ENCODE assay signal across 13 cellular contexts in the genomic region with DNA sequence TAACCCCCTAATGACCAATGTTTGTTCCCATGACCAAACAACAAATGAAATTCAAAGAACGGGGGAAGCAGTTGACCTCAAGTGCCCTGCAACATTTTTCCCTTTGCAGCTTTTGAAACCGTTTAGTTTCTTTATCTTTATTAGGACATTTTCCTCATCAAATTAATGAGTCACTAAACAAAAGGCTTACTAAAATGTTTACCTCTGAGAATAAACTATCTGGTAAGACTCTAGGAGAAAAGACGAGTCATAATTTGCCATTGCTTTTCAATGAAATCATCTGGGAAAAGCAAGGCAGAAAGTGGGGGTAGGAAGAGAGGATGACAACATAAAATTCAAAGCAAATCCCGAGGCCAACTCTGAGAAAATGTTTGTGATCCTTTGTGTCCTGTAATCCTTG. TPM values are rescaled to one million over a fixed set of nuclear protein-coding genes. Genes with fewer than 3 reads are reported as not detected.
DNase-seq lines count a peak whose midpoint lies in the region; ATAC-seq and TF ChIP-seq lines count a peak whose summit lies in the region.
"Had no signal": no experiment of that assay in that cellular context is flagged by ENCODE, and none has a peak within 500 bp of the region (broad histone marks: within the 10 kb centered on the region; RNA-seq: fewer than 3 reads in every experiment).

No MANE protein-coding gene starts in this region.

- H3K27ac ChIP-seq in KMS-11 (no peak overlapping the region), mammary epithelial cell (ENCODE audit: insufficient read depth, low read depth, low read length) (peak overlapping the region; percentile 61)

- CTCF ChIA-PET in mammary epithelial cell (lab: Charles Lee; ENCODE audit: low non-redundant PET), result no interaction called here

- BruUV-seq in mammary epithelial cell (replicated peaks; lab: Mats Ljungman, UMichigan), result no TSS peak

- H3K9ac ChIP-seq in KMS-11 (no peak overlapping the region), mammary epithelial cell (ENCODE audit: insufficient read depth, low read length) (peak overlapping the region; percentile 25)

- H3K27me3 ChIP-seq in KMS-11 (ENCODE audit: insufficient read depth, low read depth), result no peaks in the 10 kb centered on the region
- no peaks in the 10 kb centered on the region for H3K27me3 ChIP-seq in mammary epithelial cell (ENCODE audit: insufficient read depth, low read length)
- H3K27me3 ChIP-seq: esophagus squamous epithelium had no signal

- H2AFZ ChIP-seq in KMS-11 (ENCODE audit: low read depth) (no peak overlapping the region), mammary epithelial cell (ENCODE audit: low read depth, low read length) (no peak overlapping the region)

- H3K4me3 ChIP-seq in KMS-11 (IDR thresholded peaks at IDR 0.05; ENCODE audit: insufficient read depth, low read depth, low read length) (no peak overlapping the region), mammary epithelial cell (replicated peaks in 1 of 3; ENCODE audit: insufficient read depth in 1 of 3, low read depth in 2 of 3, low read length in 3 of 3) (no peak overlapping the region), lower leg skin (ENCODE audit: low read depth, poor library complexity, severe bottlenecking) (no peak overlapping the region)
- H3K4me3 ChIP-seq: esophagus squamous epithelium had no signal

- no peaks in the 10 kb centered on the region; the same call in 1 of the 2 replicates for H3K36me3 ChIP-seq in KMS-11 (ENCODE audit: insufficient read depth)
- peaks cover 2% of the 10 kb centered on the region for H3K36me3 ChIP-seq in mammary epithelial cell (ENCODE audit: insufficient read depth, low read length)
- H3K36me3 ChIP-seq: esophagus squamous epithelium had no signal

- no peaks in the 10 kb centered on the region for H3K27me3 Mint-ChIP-seq in memory B cell
- no peaks in the 10 kb centered on the region for H3K27me3 Mint-ChIP-seq in progenitor cell of endocrine pancreas
- H3K27me3 Mint-ChIP-seq: activated naive CD8-positive, alpha-beta T cell treated with anti-CD3 and anti-CD28 coated beads for 36 hours had no signal

- intact Hi-C loops in mammary epithelial cell (cut with micrococcal nuclease), result no loop called here
- intact Hi-C loops in lower leg skin (cut with DNase I; ENCODE audit: low total_unique reads), result no loop called here

- H3K79me2 ChIP-seq in KMS-11 (ENCODE audit: insufficient read depth, low read depth) (no peaks in the 10 kb centered on the region), mammary epithelial cell (ENCODE audit: insufficient read depth, low read length) (peaks cover 83% of the 10 kb centered on the region)

- ATAC-seq in memory B cell (ENCODE audit: low read depth), result no peak

- H3K36me3 Mint-ChIP-seq in memory B cell, result peaks cover 5% of the 10 kb centered on the region
- peaks cover 2% of the 10 kb centered on the region for H3K36me3 Mint-ChIP-seq in progenitor cell of endocrine pancreas (ENCODE audit: insufficient read depth)
- H3K36me3 Mint-ChIP-seq: activated CD4-positive, alpha-beta memory T cell treated with anti-CD3 and anti-CD28 coated beads for 36 hours; activated naive CD8-positive, alpha-beta T cell treated with anti-CD3 and anti-CD28 coated beads for 36 hours had no signal

- WGBS in mammary epithelial cell (ENCODE audit: low coverage, missing lambda C conversion rate), result 43% methylated on average over 4 of the region's 4 CpGs
- WGBS in lower leg skin, 2 donors, result 43 to 51% methylated on average over 4 of the region's 4 CpGs

- H3K4me2 ChIP-seq in KMS-11 (peak overlapping the region; percentile 52; the same call in 1 of the 2 replicates), mammary epithelial cell (ENCODE audit: insufficient read depth, low read depth, low read length) (peak overlapping the region; percentile 13)

- H3K4me3 Mint-ChIP-seq in memory B cell, result no peak overlapping the region
- no peak overlapping the region for H3K4me3 Mint-ChIP-seq in progenitor cell of endocrine pancreas (ENCODE audit: low read depth)
- H3K4me3 Mint-ChIP-seq: activated CD4-positive, alpha-beta memory T cell treated with anti-CD3 and anti-CD28 coated beads for 36 hours; activated naive CD8-positive, alpha-beta T cell treated with anti-CD3 and anti-CD28 coated beads for 36 hours had no signal

- H3K9me3 ChIP-seq in mammary epithelial cell (replicated peaks; ENCODE audit: insufficient read depth, low read length), result no peaks in the 10 kb centered on the region
- H3K9me3 ChIP-seq: esophagus squamous epithelium had no signal

- H3K9me3 Mint-ChIP-seq in memory B cell (no peaks in the 10 kb centered on the region), progenitor cell of endocrine pancreas (ENCODE audit: low read depth) (no peaks in the 10 kb centered on the region)
- H3K9me3 Mint-ChIP-seq: activated CD4-positive, alpha-beta memory T cell treated with anti-CD3 and anti-CD28 coated beads for 36 hours; activated naive CD8-positive, alpha-beta T cell treated with anti-CD3 and anti-CD28 coated beads for 36 hours had no signal

- no peak for TF ChIP-seq POLR2A in lower leg skin (IDR thresholded peaks at IDR 0.05)

- H4K20me1 ChIP-seq in KMS-11 (ENCODE audit: insufficient read depth), result no peaks in the 10 kb centered on the region
- H4K20me1 ChIP-seq in mammary epithelial cell (ENCODE audit: insufficient read depth, low read length), result no peaks in the 10 kb centered on the region

- dilution Hi-C loops in mammary epithelial cell (cut with HindIII; ENCODE audit: low sequenced_read_pairs), result loop anchor here (5.0 kb wide), 2 partner anchors 36 to 64 kb away; no protein-coding TSS in a partner anchor

- in situ Hi-C loops in mammary epithelial cell (cut with MboI; ENCODE audit: low sequenced_read_pairs in 2 of 2), result no loop called here

- peaks cover 68% of the 10 kb centered on the region for H3K4me1 ChIP-seq in KMS-11 (ENCODE audit: low read depth, poor library complexity, severe bottlenecking)
- H3K4me1 ChIP-seq in mammary epithelial cell (ENCODE audit: insufficient read depth, low read length), result peaks cover 50% of the 10 kb centered on the region

- DNase-seq in AG08395 (ENCODE audit: low spot score), result peak; percentile 76
- peak; percentile 82 for DNase-seq in mammary epithelial cell
- DNase-seq in memory B cell (ENCODE audit: low spot score in 2 of 2), result no peak
- DNase-seq in lower leg skin (ENCODE audit: low spot score in 2 of 2), result no peak
- no peak for DNase-seq in progenitor cell of endocrine pancreas (ENCODE audit: low spot score, unreplicated experiment)
- DNase-seq in germinal center (ENCODE audit: low spot score), result no peak
- DNase-seq in SW 1271 (lab: John Stamatoyannopoulos, UW), result no peak
- DNase-seq: activated CD4-positive, alpha-beta memory T cell treated with anti-CD3 and anti-CD28 coated beads for 36 hours; activated naive CD8-positive, alpha-beta T cell treated with anti-CD3 and anti-CD28 coated beads for 36 hours; C1 segment of cervical spinal cord; esophagus squamous epithelium; SHP77 treated with DMSO at 0.1 percent for 48 hours had no signal

- TF ChIP-seq CTCF in KMS-11 (conservative IDR thresholded peaks at IDR 0.05; ENCODE audit: low read depth, low read length) (no peak), mammary epithelial cell (conservative IDR thresholded peaks at IDR 0.05 in 1 of 2, IDR thresholded peaks at IDR 0.05 in 1 of 2; ENCODE audit: extremely low read depth in 1 of 2, insufficient read depth in 1 of 2, low read depth in 1 of 2, low read length in 2 of 2) (no peak), lower leg skin (IDR thresholded peaks at IDR 0.05) (no peak), progenitor cell of endocrine pancreas (IDR thresholded peaks at IDR 0.05; ENCODE audit: unreplicated experiment) (no peak)

- H3K4me1 Mint-ChIP-seq in memory B cell, result peaks cover 17% of the 10 kb centered on the region
- peaks cover 29% of the 10 kb centered on the region for H3K4me1 Mint-ChIP-seq in progenitor cell of endocrine pancreas (ENCODE audit: low read depth)

- peak overlapping the region; percentile 43 for H3K27ac Mint-ChIP-seq in memory B cell
- no peak overlapping the region for H3K27ac Mint-ChIP-seq in progenitor cell of endocrine pancreas
- H3K27ac Mint-ChIP-seq: activated CD4-positive, alpha-beta memory T cell treated with anti-CD3 and anti-CD28 coated beads for 36 hours; activated naive CD8-positive, alpha-beta T cell treated with anti-CD3 and anti-CD28 coated beads for 36 hours had no signal

RNA-seq across cellular contexts. Expression of a gene that starts 57.3 kb away (rescaled TPM):
- 10 to 100 TPM; 52.5 to 53.5 TPM for total RNA-seq in mammary epithelial cell
- polyA plus RNA-seq in mammary epithelial cell, result 11.5 TPM
- polyA minus RNA-seq in mammary epithelial cell, result 20.2 TPM
- 10 to 100 TPM in 2 of 4 donors, 1 to 10 TPM in 2; 7.3 to 11.1 (median 9.6) TPM for total RNA-seq in lower leg skin
- 15.0 and 18.3 TPM in 2 replicates for total RNA-seq in progenitor cell of endocrine pancreas

Comparison
In these comparisons a context has a peak if more than half of its experiments do, and no peak if none do; other contexts are left out.
1. DNase-seq: peak in AG08395 (single experiment) and mammary epithelial cell (single experiment); none in memory B cell (0 of 2), lower leg skin (0 of 2), progenitor cell of endocrine pancreas (single experiment), germinal center (single experiment) and SW 1271 (0 of 2).